ENCODE assay signal across 12 cellular contexts in the genomic region with DNA sequence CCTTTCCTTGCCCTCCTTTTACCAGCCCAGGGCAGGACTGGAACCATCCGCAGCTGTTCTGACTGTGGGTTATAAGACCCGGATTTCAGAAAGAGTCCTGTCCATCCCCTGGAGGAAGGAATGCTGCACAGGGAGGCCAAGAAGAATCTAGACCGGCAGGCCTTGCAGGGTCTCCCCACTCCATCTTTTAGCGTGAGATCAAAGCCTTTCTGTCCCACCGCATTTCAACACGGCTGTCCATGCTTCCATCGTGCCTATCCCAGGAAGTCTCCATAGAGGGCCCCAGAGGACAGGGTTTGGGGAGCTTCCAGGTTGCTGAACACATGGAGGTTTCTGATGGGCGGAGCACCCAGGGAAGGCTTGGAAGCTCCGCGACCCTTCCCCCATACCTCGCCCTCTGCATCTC.
DNase-seq lines count a peak whose midpoint lies in the region; ATAC-seq and TF ChIP-seq lines count a peak whose summit lies in the region.
"Had no signal": no experiment of that assay in that cellular context is flagged by ENCODE, and none has a peak within 500 bp of the region (broad histone marks: within the 10 kb centered on the region; RNA-seq: fewer than 3 reads in every experiment).

No MANE protein-coding gene starts in this region.

- H3K27ac ChIP-seq in breast epithelium (no peak overlapping the region), esophagus squamous epithelium (no peak overlapping the region)
- H3K27ac ChIP-seq: uterus had no signal

- 79 to 87% methylated on average over 7 to 9 of the region's 11 CpGs for WGBS in esophagus squamous epithelium, 2 donors

- CTCF ChIA-PET in MCF 10A (lab: Yijun Ruan, JAX): interaction anchor here (1.4 kb wide), 1 partner anchor 18 kb away, joined by 6 read pairs; no protein-coding TSS in a partner anchor

- H3K36me3 Mint-ChIP-seq in MCF 10A (ENCODE audit: insufficient read depth, unreplicated experiment): no peaks in the 10 kb centered on the region
- H3K36me3 Mint-ChIP-seq: activated CD4-positive, alpha-beta memory T cell treated with anti-CD3 and anti-CD28 coated beads for 36 hours had no signal

- no TSS peak for BruUV-seq in MCF 10A (replicated peaks; lab: Mats Ljungman, UMichigan)

- DNase-seq in MCF 10A (ENCODE audit: unreplicated experiment) (peak; percentile 50), breast epithelium (ENCODE audit: low spot score in 2 of 2) (no peak), adipocyte (ENCODE audit: low read depth) (peak; percentile 8), iPS-NIHi11 (ENCODE audit: low spot score) (peak; percentile 57), esophagus squamous epithelium (lab: John Stamatoyannopoulos, UW) (no peak), T1000 (lab: John Stamatoyannopoulos, UW) (no peak), GM19240 (ENCODE audit: insufficient read length, low spot score) (no peak)
- DNase-seq: activated CD4-positive, alpha-beta memory T cell treated with anti-CD3 and anti-CD28 coated beads for 36 hours; NCI-H2107; stimulated activated CD4-positive, alpha-beta T cell treated with anti-CD3 and anti-CD28 coated beads, Interleukin-1b, Interleukin-23, amount 100 ng/mL, for 48 hours; uterus had no signal

- no peak for TF ChIP-seq CTCF in MCF 10A (IDR thresholded peaks at IDR 0.05; ENCODE audit: unreplicated experiment)
- no peak for TF ChIP-seq CTCF in breast epithelium (IDR thresholded peaks at IDR 0.05)
- peak in 1 of 6 experiments; percentile 24 for TF ChIP-seq CTCF in esophagus squamous epithelium (IDR thresholded peaks at IDR 0.05)

- H3K9me3 ChIP-seq in breast epithelium (no peaks in the 10 kb centered on the region), adipocyte (ENCODE audit: control insufficient read depth, low read length) (no peaks in the 10 kb centered on the region), esophagus squamous epithelium (no peaks in the 10 kb centered on the region)
- H3K9me3 ChIP-seq: uterus had no signal

- POLR2A ChIA-PET in MCF 10A (lab: Yijun Ruan, JAX): interaction anchor here (1.2 kb wide), 1 partner anchor 23 kb away, joined by 3 read pairs; no protein-coding TSS in a partner anchor

- H3K4me1 ChIP-seq in breast epithelium (no peaks in the 10 kb centered on the region), adipocyte (ENCODE audit: control insufficient read depth, insufficient read depth, low read length) (no peaks in the 10 kb centered on the region), esophagus squamous epithelium (no peaks in the 10 kb centered on the region)
- H3K4me1 ChIP-seq: uterus had no signal

- no peak overlapping the region for H3K9ac ChIP-seq in adipocyte (ENCODE audit: low read length)

- no peak overlapping the region for H3K4me3 Mint-ChIP-seq in MCF 10A (ENCODE audit: unreplicated experiment)
- H3K4me3 Mint-ChIP-seq: activated CD4-positive, alpha-beta memory T cell treated with anti-CD3 and anti-CD28 coated beads for 36 hours had no signal

- no peak for TF ChIP-seq POLR2A in breast epithelium (IDR thresholded peaks at IDR 0.05)
- no peak for TF ChIP-seq POLR2A in esophagus squamous epithelium (IDR thresholded peaks at IDR 0.05)

- intact Hi-C loops in MCF 10A (cut with micrococcal nuclease) (no loop called here), breast epithelium (cut with DNase I; ENCODE audit: low total_unique reads) (no loop called here), esophagus squamous epithelium (cut with DNase I) (no loop called here)

- H3K27me3 ChIP-seq in breast epithelium: no peaks in the 10 kb centered on the region
- no peaks in the 10 kb centered on the region for H3K27me3 ChIP-seq in adipocyte (replicated peaks; ENCODE audit: control insufficient read depth, insufficient read depth, low read length)
- no peaks in the 10 kb centered on the region for H3K27me3 ChIP-seq in esophagus squamous epithelium
- H3K27me3 ChIP-seq: uterus had no signal

- ATAC-seq in GM21576 (IDR thresholded peaks at IDR 0.05; ENCODE audit: unreplicated experiment): no peak

- H3K4me3 ChIP-seq in breast epithelium (no peak overlapping the region), adipocyte (ENCODE audit: low read length) (no peak overlapping the region), esophagus squamous epithelium (no peak overlapping the region)
- H3K4me3 ChIP-seq: uterus had no signal

- no peaks in the 10 kb centered on the region for H3K36me3 ChIP-seq in breast epithelium
- H3K36me3 ChIP-seq in adipocyte (ENCODE audit: control insufficient read depth, insufficient read depth, low read length, severe bottlenecking): no peaks in the 10 kb centered on the region
- no peaks in the 10 kb centered on the region for H3K36me3 ChIP-seq in esophagus squamous epithelium
- H3K36me3 ChIP-seq: uterus had no signal

- H3K27ac Mint-ChIP-seq in MCF 10A (ENCODE audit: low read depth, unreplicated experiment): no peak overlapping the region
- H3K27ac Mint-ChIP-seq: activated CD4-positive, alpha-beta memory T cell treated with anti-CD3 and anti-CD28 coated beads for 36 hours had no signal

- H3K27me3 Mint-ChIP-seq in MCF 10A (ENCODE audit: insufficient read depth, unreplicated experiment): no peaks in the 10 kb centered on the region
- H3K27me3 Mint-ChIP-seq: activated CD4-positive, alpha-beta memory T cell treated with anti-CD3 and anti-CD28 coated beads for 36 hours had no signal

- no peaks in the 10 kb centered on the region for H3K4me1 Mint-ChIP-seq in MCF 10A (ENCODE audit: insufficient read depth, unreplicated experiment)

- H3K9me3 Mint-ChIP-seq in MCF 10A (ENCODE audit: unreplicated experiment): no peaks in the 10 kb centered on the region
- H3K9me3 Mint-ChIP-seq: activated CD4-positive, alpha-beta memory T cell treated with anti-CD3 and anti-CD28 coated beads for 36 hours had no signal

Comparison
In these comparisons a context has a peak if more than half of its experiments do, and no peak if none do; other contexts are left out.
1. DNase-seq: peak in MCF 10A (single experiment), adipocyte (single experiment) and iPS-NIHi11 (single experiment); none in breast epithelium (0 of 2), esophagus squamous epithelium (single experiment), T1000 (single experiment) and GM19240 (single experiment).